15 cellular contexts compared by ENCODE assay signal in genomic region chr12:958449-959123, GRCh38. TPM values are rescaled to one million over a fixed set of nuclear protein-coding genes. Genes with fewer than 3 reads are reported as not detected.
DNase-seq lines count a peak whose midpoint lies in the region; ATAC-seq and TF ChIP-seq lines count a peak whose summit lies in the region.
"Had no signal": no experiment of that assay in that cellular context is flagged by ENCODE, and none has a peak within 500 bp of the region (broad histone marks: within the 10 kb centered on the region; RNA-seq: fewer than 3 reads in every experiment).

No MANE protein-coding gene starts in this region.

- H3K36me3 Mint-ChIP-seq in effector memory CD8-positive, alpha-beta T cell (ENCODE audit: insufficient read depth), result peaks cover 2% of the 10 kb centered on the region
- peaks cover under 1% of the 10 kb centered on the region for H3K36me3 Mint-ChIP-seq in T-helper 17 cell (ENCODE audit: low read depth)
- H3K36me3 Mint-ChIP-seq: activated naive CD8-positive, alpha-beta T cell had no signal

- no peaks in the 10 kb centered on the region for H3K36me3 ChIP-seq in WERI-Rb-1
- H3K36me3 ChIP-seq: Peyer's patch had no signal

- peak; percentile 69 for DNase-seq in GM10266 (ENCODE audit: extremely low spot score)
- DNase-seq in HT1080 (ENCODE audit: low read depth), result peak; percentile 37
- peak in 22 of 42 donors; percentile 6 to 70 (median 26) for DNase-seq in head of caudate nucleus
- no peak for DNase-seq in WERI-Rb-1
- DNase-seq in SKM-1 (lab: John Stamatoyannopoulos, UW; ENCODE audit: unreplicated experiment), result no peak
- DNase-seq in effector memory CD8-positive, alpha-beta T cell, result no peak
- DNase-seq in T-helper 17 cell, result no peak
- DNase-seq: activated CD4-positive, CD25-positive, alpha-beta regulatory T cell treated with anti-CD3 and anti-CD28 coated beads, Interleukin-2, amount 50 U/mL, for 72 hours; NCI-H1092; Peyer's patch; stimulated activated naive CD8-positive, alpha-beta T cell treated with anti-CD3 and anti-CD28 coated beads, Interleukin-15, Interleukin-2, amounts not matched to agents 100 U/mL and 50 U/mL, for 24 hours had no signal

- no peaks in the 10 kb centered on the region for H3K9me3 Mint-ChIP-seq in effector memory CD8-positive, alpha-beta T cell

- peaks cover 3 to 7% of the 10 kb centered on the region in 2 donors for H3K4me1 Mint-ChIP-seq in effector memory CD8-positive, alpha-beta T cell (ENCODE audit: low read depth in 2 of 2)
- peaks cover 2% of the 10 kb centered on the region for H3K4me1 Mint-ChIP-seq in T-helper 17 cell

- H3K27ac ChIP-seq in WERI-Rb-1, result no peak overlapping the region
- H3K27ac ChIP-seq: Peyer's patch, skin epidermis had no signal

- H3K27ac Mint-ChIP-seq in effector memory CD8-positive, alpha-beta T cell, result no peak overlapping the region
- H3K27ac Mint-ChIP-seq in T-helper 17 cell, result no peak overlapping the region
- H3K27ac Mint-ChIP-seq: activated naive CD8-positive, alpha-beta T cell had no signal

- no peak overlapping the region for H3K4me3 Mint-ChIP-seq in effector memory CD8-positive, alpha-beta T cell
- H3K4me3 Mint-ChIP-seq in T-helper 17 cell, result no peak overlapping the region
- H3K4me3 Mint-ChIP-seq: activated naive CD8-positive, alpha-beta T cell had no signal

- TF ChIP-seq CTCF in GM10266 (IDR thresholded peaks at IDR 0.05; ENCODE audit: control insufficient read depth, insufficient read depth, low read depth, missing control alignments) (no peak), WERI-Rb-1 (IDR thresholded peaks at IDR 0.05; ENCODE audit: low read depth, low read length) (no peak)

- no peaks in the 10 kb centered on the region for H3K27me3 ChIP-seq in WERI-Rb-1 (ENCODE audit: insufficient read depth, low read depth, severe bottlenecking)
- H3K27me3 ChIP-seq: Peyer's patch had no signal

- H3K9me3 ChIP-seq in WERI-Rb-1 (ENCODE audit: severe bottlenecking), result no peaks in the 10 kb centered on the region
- no peaks in the 10 kb centered on the region for H3K9me3 ChIP-seq in T-helper 17 cell (ENCODE audit: control insufficient read depth, low read length, poor library complexity, severe bottlenecking)
- H3K9me3 ChIP-seq: Peyer's patch had no signal

- H3K27me3 Mint-ChIP-seq in effector memory CD8-positive, alpha-beta T cell, result no peaks in the 10 kb centered on the region
- peaks cover 9% of the 10 kb centered on the region for H3K27me3 Mint-ChIP-seq in T-helper 17 cell
- H3K27me3 Mint-ChIP-seq: activated naive CD8-positive, alpha-beta T cell had no signal

- no peak overlapping the region for H3K4me3 ChIP-seq in WERI-Rb-1 (ENCODE audit: low read depth, low read length)
- H3K4me3 ChIP-seq: lung, Peyer's patch, skin epidermis had no signal

- peak; percentile 81 for ATAC-seq in GM21529 (IDR thresholded peaks at IDR 0.05; ENCODE audit: unreplicated experiment)
- ATAC-seq in effector memory CD8-positive, alpha-beta T cell (replicated peaks), result no peak
- ATAC-seq in T-helper 17 cell, result no peak
- ATAC-seq: stimulated activated naive CD8-positive, alpha-beta T cell treated with anti-CD3 and anti-CD28 coated beads, Interleukin-15, Interleukin-2, amounts not matched to agents 100 U/mL and 50 U/mL, for 24 hours had no signal

- intact Hi-C loops in head of caudate nucleus (cut with DNase I), result loop anchor here (10.0 kb wide), 1 partner anchor 314 kb away; no protein-coding TSS in a partner anchor

RNA-seq across cellular contexts. Expression of gene RAD52, which starts 9.1 kb away (rescaled TPM):
- total RNA-seq in HT1080 (2014; rRNA removed; shearing (Covaris generic)), result 9.9 and 21.9 TPM in 2 replicates
- polyA plus RNA-seq in HT1080 (2015; cell fraction: cytosol; rRNA removed), result 8.3 and 10.7 TPM in 2 replicates
- polyA plus RNA-seq in HT1080 (2015; cell fraction: nucleus; rRNA removed), result 63.0 and 76.0 TPM in 2 replicates
- total RNA-seq in T-helper 17 cell, result 10 to 100 TPM; 11.9 to 13.3 TPM

RNA-seq across cellular contexts. Expression of gene ERC1, which starts 32.4 kb away (rescaled TPM):
- 11.1 and 17.9 TPM in 2 replicates for total RNA-seq in HT1080 (2014; rRNA removed; shearing (Covaris generic))
- 5.4 and 5.5 TPM in 2 replicates for polyA plus RNA-seq in HT1080 (2015; cell fraction: cytosol; rRNA removed)
- 11.5 and 12.4 TPM in 2 replicates for polyA plus RNA-seq in HT1080 (2015; cell fraction: nucleus; rRNA removed)
- 10 to 100 TPM; 46.7 to 52.1 TPM for total RNA-seq in T-helper 17 cell

Comparison
In these comparisons a context has a peak if more than half of its experiments do, and no peak if none do; other contexts are left out.
1. DNase-seq: peak in GM10266 (single experiment), HT1080 (single experiment) and head of caudate nucleus (22 of 42); none in WERI-Rb-1 (single experiment), SKM-1 (single experiment), effector memory CD8-positive, alpha-beta T cell (0 of 3) and T-helper 17 cell (0 of 3).